1 cellular context compared by ENCODE assay signal in the genomic region with DNA sequence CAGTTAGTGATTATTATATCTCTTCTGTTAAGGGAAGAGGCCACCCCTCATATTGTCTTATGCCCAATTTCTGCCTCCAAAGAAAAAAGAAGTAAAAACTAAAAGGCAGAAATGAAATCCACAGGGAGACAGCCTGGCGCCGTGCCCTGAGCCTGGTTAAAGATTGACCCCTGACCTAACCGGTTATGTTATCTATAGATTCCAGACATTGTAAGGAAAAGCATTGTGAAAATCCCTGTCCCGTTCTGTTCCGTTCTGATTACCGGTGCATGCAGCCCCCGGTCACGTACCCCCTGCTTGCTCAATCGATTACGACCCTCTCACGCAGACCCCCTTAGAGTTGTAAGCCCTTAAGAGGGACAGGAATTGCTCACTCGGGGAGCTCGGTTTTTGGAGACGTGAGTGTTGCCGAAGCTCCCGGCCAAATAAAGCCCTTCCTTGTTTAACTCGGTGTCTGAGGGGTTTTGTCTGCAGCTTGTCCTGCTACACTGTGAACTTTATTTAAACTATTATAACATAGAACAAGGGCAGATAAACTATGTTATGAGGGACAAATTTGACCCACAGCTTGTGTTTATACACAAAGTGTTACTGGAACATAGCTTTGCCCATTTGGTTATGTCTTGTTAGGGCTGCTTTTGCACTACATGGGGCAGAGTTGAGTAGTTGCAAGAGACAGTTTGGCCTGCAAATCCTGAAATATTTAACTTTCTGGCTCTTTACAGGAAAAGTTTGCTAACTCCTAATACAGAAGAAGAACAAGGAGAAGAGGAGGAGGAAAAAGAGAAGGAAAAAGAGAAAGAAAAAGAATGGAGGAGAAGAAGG.
TF ChIP-seq lines count a peak whose summit lies in the region.

No MANE protein-coding gene starts in this region.

TF ChIP-seq in WTC11, 78 proteins besides CTCF, POLR2A, EP300 and RAD21 (continued from another document):
- TF ChIP-seq, protein P1, sequence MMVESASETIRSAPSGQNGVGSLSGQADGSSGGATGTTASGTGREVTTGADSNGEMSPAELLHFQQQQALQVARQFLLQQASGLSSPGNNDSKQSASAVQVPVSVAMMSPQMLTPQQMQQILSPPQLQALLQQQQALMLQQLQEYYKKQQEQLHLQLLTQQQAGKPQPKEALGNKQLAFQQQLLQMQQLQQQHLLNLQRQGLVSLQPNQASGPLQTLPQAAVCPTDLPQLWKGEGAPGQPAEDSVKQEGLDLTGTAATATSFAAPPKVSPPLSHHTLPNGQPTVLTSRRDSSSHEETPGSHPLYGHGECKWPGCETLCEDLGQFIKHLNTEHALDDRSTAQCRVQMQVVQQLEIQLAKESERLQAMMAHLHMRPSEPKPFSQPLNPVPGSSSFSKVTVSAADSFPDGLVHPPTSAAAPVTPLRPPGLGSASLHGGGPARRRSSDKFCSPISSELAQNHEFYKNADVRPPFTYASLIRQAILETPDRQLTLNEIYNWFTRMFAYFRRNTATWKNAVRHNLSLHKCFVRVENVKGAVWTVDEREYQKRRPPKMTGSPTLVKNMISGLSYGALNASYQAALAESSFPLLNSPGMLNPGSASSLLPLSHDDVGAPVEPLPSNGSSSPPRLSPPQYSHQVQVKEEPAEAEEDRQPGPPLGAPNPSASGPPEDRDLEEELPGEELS (CRISPR knock-in tag; IDR thresholded peaks at IDR 0.05) = no peak
- TF ChIP-seq, protein P2, sequence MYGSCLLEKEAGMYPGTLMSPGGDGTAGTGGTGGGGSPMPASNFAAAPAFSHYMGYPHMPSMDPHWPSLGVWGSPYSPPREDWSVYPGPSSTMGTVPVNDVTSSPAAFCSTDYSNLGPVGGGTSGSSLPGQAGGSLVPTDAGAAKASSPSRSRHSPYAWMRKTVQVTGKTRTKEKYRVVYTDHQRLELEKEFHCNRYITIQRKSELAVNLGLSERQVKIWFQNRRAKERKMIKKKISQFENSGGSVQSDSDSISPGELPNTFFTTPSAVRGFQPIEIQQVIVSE (CRISPR knock-in tag; IDR thresholded peaks at IDR 0.05; ENCODE audit: borderline replicate concordance) = no peak
- TF ChIP-seq RELA (CRISPR knock-in tag; IDR thresholded peaks at IDR 0.05; ENCODE audit: borderline replicate concordance) = no peak
- no peak for TF ChIP-seq ZNF416 (CRISPR knock-in tag; IDR thresholded peaks at IDR 0.05)
- TF ChIP-seq GABPB1 (CRISPR knock-in tag; IDR thresholded peaks at IDR 0.05) = no peak
- no peak for TF ChIP-seq NFYB (CRISPR knock-in tag; conservative IDR thresholded peaks at IDR 0.05; ENCODE audit: low read depth)
- no peak for TF ChIP-seq GTF2I (CRISPR knock-in tag; conservative IDR thresholded peaks at IDR 0.05)
- TF ChIP-seq EMX1 (CRISPR knock-in tag; IDR thresholded peaks at IDR 0.05) = no peak
- TF ChIP-seq, protein P3, sequence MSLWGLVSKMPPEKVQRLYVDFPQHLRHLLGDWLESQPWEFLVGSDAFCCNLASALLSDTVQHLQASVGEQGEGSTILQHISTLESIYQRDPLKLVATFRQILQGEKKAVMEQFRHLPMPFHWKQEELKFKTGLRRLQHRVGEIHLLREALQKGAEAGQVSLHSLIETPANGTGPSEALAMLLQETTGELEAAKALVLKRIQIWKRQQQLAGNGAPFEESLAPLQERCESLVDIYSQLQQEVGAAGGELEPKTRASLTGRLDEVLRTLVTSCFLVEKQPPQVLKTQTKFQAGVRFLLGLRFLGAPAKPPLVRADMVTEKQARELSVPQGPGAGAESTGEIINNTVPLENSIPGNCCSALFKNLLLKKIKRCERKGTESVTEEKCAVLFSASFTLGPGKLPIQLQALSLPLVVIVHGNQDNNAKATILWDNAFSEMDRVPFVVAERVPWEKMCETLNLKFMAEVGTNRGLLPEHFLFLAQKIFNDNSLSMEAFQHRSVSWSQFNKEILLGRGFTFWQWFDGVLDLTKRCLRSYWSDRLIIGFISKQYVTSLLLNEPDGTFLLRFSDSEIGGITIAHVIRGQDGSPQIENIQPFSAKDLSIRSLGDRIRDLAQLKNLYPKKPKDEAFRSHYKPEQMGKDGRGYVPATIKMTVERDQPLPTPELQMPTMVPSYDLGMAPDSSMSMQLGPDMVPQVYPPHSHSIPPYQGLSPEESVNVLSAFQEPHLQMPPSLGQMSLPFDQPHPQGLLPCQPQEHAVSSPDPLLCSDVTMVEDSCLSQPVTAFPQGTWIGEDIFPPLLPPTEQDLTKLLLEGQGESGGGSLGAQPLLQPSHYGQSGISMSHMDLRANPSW (CRISPR knock-in tag; conservative IDR thresholded peaks at IDR 0.05; ENCODE audit: low read depth) = no peak
- TF ChIP-seq, protein P4, sequence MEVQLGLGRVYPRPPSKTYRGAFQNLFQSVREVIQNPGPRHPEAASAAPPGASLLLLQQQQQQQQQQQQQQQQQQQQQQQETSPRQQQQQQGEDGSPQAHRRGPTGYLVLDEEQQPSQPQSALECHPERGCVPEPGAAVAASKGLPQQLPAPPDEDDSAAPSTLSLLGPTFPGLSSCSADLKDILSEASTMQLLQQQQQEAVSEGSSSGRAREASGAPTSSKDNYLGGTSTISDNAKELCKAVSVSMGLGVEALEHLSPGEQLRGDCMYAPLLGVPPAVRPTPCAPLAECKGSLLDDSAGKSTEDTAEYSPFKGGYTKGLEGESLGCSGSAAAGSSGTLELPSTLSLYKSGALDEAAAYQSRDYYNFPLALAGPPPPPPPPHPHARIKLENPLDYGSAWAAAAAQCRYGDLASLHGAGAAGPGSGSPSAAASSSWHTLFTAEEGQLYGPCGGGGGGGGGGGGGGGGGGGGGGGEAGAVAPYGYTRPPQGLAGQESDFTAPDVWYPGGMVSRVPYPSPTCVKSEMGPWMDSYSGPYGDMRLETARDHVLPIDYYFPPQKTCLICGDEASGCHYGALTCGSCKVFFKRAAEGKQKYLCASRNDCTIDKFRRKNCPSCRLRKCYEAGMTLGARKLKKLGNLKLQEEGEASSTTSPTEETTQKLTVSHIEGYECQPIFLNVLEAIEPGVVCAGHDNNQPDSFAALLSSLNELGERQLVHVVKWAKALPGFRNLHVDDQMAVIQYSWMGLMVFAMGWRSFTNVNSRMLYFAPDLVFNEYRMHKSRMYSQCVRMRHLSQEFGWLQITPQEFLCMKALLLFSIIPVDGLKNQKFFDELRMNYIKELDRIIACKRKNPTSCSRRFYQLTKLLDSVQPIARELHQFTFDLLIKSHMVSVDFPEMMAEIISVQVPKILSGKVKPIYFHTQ (CRISPR knock-in tag; IDR thresholded peaks at IDR 0.05) = no peak
- TF ChIP-seq, protein P5, sequence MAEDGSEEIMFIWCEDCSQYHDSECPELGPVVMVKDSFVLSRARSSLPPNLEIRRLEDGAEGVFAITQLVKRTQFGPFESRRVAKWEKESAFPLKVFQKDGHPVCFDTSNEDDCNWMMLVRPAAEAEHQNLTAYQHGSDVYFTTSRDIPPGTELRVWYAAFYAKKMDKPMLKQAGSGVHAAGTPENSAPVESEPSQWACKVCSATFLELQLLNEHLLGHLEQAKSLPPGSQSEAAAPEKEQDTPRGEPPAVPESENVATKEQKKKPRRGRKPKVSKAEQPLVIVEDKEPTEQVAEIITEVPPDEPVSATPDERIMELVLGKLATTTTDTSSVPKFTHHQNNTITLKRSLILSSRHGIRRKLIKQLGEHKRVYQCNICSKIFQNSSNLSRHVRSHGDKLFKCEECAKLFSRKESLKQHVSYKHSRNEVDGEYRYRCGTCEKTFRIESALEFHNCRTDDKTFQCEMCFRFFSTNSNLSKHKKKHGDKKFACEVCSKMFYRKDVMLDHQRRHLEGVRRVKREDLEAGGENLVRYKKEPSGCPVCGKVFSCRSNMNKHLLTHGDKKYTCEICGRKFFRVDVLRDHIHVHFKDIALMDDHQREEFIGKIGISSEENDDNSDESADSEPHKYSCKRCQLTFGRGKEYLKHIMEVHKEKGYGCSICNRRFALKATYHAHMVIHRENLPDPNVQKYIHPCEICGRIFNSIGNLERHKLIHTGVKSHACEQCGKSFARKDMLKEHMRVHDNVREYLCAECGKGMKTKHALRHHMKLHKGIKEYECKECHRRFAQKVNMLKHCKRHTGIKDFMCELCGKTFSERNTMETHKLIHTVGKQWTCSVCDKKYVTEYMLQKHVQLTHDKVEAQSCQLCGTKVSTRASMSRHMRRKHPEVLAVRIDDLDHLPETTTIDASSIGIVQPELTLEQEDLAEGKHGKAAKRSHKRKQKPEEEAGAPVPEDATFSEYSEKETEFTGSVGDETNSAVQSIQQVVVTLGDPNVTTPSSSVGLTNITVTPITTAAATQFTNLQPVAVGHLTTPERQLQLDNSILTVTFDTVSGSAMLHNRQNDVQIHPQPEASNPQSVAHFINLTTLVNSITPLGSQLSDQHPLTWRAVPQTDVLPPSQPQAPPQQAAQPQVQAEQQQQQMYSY (CRISPR knock-in tag; IDR thresholded peaks at IDR 0.05) = no peak
- TF ChIP-seq, protein P6, sequence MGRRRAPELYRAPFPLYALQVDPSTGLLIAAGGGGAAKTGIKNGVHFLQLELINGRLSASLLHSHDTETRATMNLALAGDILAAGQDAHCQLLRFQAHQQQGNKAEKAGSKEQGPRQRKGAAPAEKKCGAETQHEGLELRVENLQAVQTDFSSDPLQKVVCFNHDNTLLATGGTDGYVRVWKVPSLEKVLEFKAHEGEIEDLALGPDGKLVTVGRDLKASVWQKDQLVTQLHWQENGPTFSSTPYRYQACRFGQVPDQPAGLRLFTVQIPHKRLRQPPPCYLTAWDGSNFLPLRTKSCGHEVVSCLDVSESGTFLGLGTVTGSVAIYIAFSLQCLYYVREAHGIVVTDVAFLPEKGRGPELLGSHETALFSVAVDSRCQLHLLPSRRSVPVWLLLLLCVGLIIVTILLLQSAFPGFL (CRISPR knock-in tag; IDR thresholded peaks at IDR 0.05; ENCODE audit: borderline replicate concordance) = no peak
TF ChIP-seq in WTC11: peak in this region for 0.
